In the genomic region with DNA sequence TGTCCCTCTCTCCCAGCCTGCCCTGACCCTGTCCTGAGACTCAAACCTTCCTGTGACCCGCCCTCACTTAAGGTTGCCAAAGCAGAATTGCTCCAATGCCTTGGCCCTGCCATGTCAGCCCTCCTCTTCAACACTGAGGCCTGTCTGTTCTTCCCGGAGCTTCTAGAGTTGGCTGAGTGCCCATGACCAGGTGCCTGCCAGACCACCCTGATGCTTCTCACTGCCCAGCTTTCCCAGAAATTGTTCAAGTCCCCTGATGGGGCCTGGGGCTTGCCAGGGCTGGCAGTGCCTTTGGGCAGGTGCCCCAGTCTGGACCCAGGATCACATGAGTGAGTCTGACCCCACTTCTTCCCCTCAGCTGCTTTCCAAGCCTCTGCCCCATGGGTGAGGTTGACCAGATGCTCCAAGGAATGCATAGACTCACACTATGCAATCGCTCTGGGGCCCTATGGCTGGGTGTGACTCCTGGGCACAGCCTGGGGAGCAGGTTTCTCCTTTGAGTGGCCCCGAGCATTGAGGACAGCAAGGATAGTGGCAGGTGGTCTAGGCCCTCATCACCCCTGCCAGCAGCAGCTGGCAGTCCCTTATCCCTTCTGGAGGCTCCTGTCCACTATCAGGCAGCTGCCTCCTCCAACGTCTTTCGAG, we compare ENCODE assay signal across 1 cellular context.
A peak's percentile ranks its signal among the peaks of the same experiment; 100 is the strongest.
TF ChIP-seq lines count a peak whose summit lies in the region.

No MANE protein-coding gene starts in this region.

TF ChIP-seq in HepG2, 621 proteins besides CTCF, POLR2A, EP300 and RAD21:
- TF ChIP-seq, protein P1, sequence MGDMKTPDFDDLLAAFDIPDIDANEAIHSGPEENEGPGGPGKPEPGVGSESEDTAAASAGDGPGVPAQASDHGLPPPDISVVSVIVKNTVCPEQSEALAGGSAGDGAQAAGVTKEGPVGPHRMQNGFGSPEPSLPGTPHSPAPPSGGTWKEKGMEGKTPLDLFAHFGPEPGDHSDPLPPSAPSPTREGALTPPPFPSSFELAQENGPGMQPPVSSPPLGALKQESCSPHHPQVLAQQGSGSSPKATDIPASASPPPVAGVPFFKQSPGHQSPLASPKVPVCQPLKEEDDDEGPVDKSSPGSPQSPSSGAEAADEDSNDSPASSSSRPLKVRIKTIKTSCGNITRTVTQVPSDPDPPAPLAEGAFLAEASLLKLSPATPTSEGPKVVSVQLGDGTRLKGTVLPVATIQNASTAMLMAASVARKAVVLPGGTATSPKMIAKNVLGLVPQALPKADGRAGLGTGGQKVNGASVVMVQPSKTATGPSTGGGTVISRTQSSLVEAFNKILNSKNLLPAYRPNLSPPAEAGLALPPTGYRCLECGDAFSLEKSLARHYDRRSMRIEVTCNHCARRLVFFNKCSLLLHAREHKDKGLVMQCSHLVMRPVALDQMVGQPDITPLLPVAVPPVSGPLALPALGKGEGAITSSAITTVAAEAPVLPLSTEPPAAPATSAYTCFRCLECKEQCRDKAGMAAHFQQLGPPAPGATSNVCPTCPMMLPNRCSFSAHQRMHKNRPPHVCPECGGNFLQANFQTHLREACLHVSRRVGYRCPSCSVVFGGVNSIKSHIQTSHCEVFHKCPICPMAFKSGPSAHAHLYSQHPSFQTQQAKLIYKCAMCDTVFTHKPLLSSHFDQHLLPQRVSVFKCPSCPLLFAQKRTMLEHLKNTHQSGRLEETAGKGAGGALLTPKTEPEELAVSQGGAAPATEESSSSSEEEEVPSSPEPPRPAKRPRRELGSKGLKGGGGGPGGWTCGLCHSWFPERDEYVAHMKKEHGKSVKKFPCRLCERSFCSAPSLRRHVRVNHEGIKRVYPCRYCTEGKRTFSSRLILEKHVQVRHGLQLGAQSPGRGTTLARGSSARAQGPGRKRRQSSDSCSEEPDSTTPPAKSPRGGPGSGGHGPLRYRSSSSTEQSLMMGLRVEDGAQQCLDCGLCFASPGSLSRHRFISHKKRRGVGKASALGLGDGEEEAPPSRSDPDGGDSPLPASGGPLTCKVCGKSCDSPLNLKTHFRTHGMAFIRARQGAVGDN (CRISPR knock-in tag; IDR thresholded peaks at IDR 0.05): 0 out of 2 replicates have a peak, but pooled peaks have one; percentile 14
- TF ChIP-seq PRMT3 (CRISPR knock-in tag; IDR thresholded peaks at IDR 0.05; ENCODE audit: borderline replicate concordance, low read depth): no peak
